ENCODE assay signal across 23 cellular contexts in genomic region chr20:47175501-47175900, GRCh38.
DNase-seq lines count a peak whose midpoint lies in the region; ATAC-seq and TF ChIP-seq lines count a peak whose summit lies in the region.
"Had no signal": no experiment of that assay in that cellular context is flagged by ENCODE, and none has a peak within 500 bp of the region (broad histone marks: within the 10 kb centered on the region; RNA-seq: fewer than 3 reads in every experiment).

No MANE protein-coding gene starts in this region.

- TF ChIP-seq CTCF in brain (conservative IDR thresholded peaks at IDR 0.05) = no peak
- no peak for TF ChIP-seq CTCF in neural progenitor cell (IDR thresholded peaks at IDR 0.05)
- TF ChIP-seq CTCF in CD14-positive monocyte (IDR thresholded peaks at IDR 0.05) = no peak

- H3K4me1 ChIP-seq in neural progenitor cell = peaks cover 17% of the 10 kb centered on the region

- ATAC-seq in stimulated activated memory B cell treated with anti-CD40 and anti-IgM and Interleukin-4, amounts not matched to agents 10 μg/mL and 1 μg/mL and 100 μg/mL, for 72 hours = no peak
- ATAC-seq: HCT116, PC-3 had no signal

- peaks cover 0 to 2% (median 0%) of the 10 kb centered on the region in 5 experiments for H3K9me3 Mint-ChIP-seq in brain
- H3K9me3 Mint-ChIP-seq in neural progenitor cell = peaks cover 3% of the 10 kb centered on the region
- H3K9me3 Mint-ChIP-seq in stimulated activated memory B cell treated with anti-CD40 and anti-IgM and Interleukin-4, amounts not matched to agents 10 μg/mL and 1 μg/mL and 100 μg/mL, for 72 hours = no peaks in the 10 kb centered on the region
- no peaks in the 10 kb centered on the region for H3K9me3 Mint-ChIP-seq in activated CD4-positive, alpha-beta memory T cell treated with anti-CD3 and anti-CD28 coated beads, Interleukin-2, amount 10 ng/mL, durations not matched to agents 7 days and 5 days
- H3K9me3 Mint-ChIP-seq in CD14-positive monocyte = no peaks in the 10 kb centered on the region

- intact Hi-C loops in CD14-positive monocyte (cut with micrococcal nuclease) = loop anchor here in 1 of 2 donors (10.0 kb wide), 1 partner anchor 421 kb away; no protein-coding TSS in a partner anchor

- H3K79me2 ChIP-seq in neural progenitor cell (ENCODE audit: low read depth) = no peaks in the 10 kb centered on the region

- H3K4me1 Mint-ChIP-seq in brain = peaks cover 16% of the 10 kb centered on the region
- H3K4me1 Mint-ChIP-seq in neural progenitor cell = peaks cover 15% of the 10 kb centered on the region
- no peaks in the 10 kb centered on the region for H3K4me1 Mint-ChIP-seq in stimulated activated memory B cell treated with anti-CD40 and anti-IgM and Interleukin-4, amounts not matched to agents 10 μg/mL and 1 μg/mL and 100 μg/mL, for 72 hours
- no peaks in the 10 kb centered on the region for H3K4me1 Mint-ChIP-seq in activated CD4-positive, alpha-beta memory T cell treated with anti-CD3 and anti-CD28 coated beads, Interleukin-2, amount 10 ng/mL, durations not matched to agents 7 days and 5 days
- H3K4me1 Mint-ChIP-seq in CD14-positive monocyte = no peaks in the 10 kb centered on the region
- H3K4me1 Mint-ChIP-seq: CD4-positive, CD25-positive, alpha-beta regulatory T cell had no signal

- no peaks in the 10 kb centered on the region for H3K27me3 ChIP-seq in neural progenitor cell

- H3F3A ChIP-seq in neural progenitor cell (ENCODE audit: low read depth) = peaks cover 5% of the 10 kb centered on the region

- no peak overlapping the region for H3K4me3 ChIP-seq in neural progenitor cell
- H3K4me3 ChIP-seq: GM23248 had no signal

- peaks cover 7% of the 10 kb centered on the region for H3K36me3 Mint-ChIP-seq in brain
- no peaks in the 10 kb centered on the region for H3K36me3 Mint-ChIP-seq in neural progenitor cell
- H3K36me3 Mint-ChIP-seq in stimulated activated memory B cell treated with anti-CD40 and anti-IgM and Interleukin-4, amounts not matched to agents 10 μg/mL and 1 μg/mL and 100 μg/mL, for 72 hours = no peaks in the 10 kb centered on the region
- no peaks in the 10 kb centered on the region for H3K36me3 Mint-ChIP-seq in activated CD4-positive, alpha-beta memory T cell treated with anti-CD3 and anti-CD28 coated beads, Interleukin-2, amount 10 ng/mL, durations not matched to agents 7 days and 5 days (ENCODE audit: low read depth)
- no peaks in the 10 kb centered on the region for H3K36me3 Mint-ChIP-seq in CD14-positive monocyte
- H3K36me3 Mint-ChIP-seq: CD4-positive, CD25-positive, alpha-beta regulatory T cell had no signal

- H3K27me3 Mint-ChIP-seq in brain (peaks cover 10% of the 10 kb centered on the region), neural progenitor cell (ENCODE audit: insufficient read depth, low read depth) (peaks cover 3% of the 10 kb centered on the region), CD14-positive monocyte (ENCODE audit: low read depth in 3 of 3) (peaks cover 3 to 29% (median 9%) of the 10 kb centered on the region in 3 donors)
- H3K27me3 Mint-ChIP-seq in stimulated activated memory B cell treated with anti-CD40 and anti-IgM and Interleukin-4, amounts not matched to agents 10 μg/mL and 1 μg/mL and 100 μg/mL, for 72 hours = no peaks in the 10 kb centered on the region
- peaks cover 21% of the 10 kb centered on the region for H3K27me3 Mint-ChIP-seq in activated CD4-positive, alpha-beta memory T cell treated with anti-CD3 and anti-CD28 coated beads, Interleukin-2, amount 10 ng/mL, durations not matched to agents 7 days and 5 days

- H3K4me3 Mint-ChIP-seq in brain (no peak overlapping the region), neural progenitor cell (no peak overlapping the region), CD14-positive monocyte (no peak overlapping the region)
- no peak overlapping the region for H3K4me3 Mint-ChIP-seq in stimulated activated memory B cell treated with anti-CD40 and anti-IgM and Interleukin-4, amounts not matched to agents 10 μg/mL and 1 μg/mL and 100 μg/mL, for 72 hours
- no peak overlapping the region for H3K4me3 Mint-ChIP-seq in activated CD4-positive, alpha-beta memory T cell treated with anti-CD3 and anti-CD28 coated beads, Interleukin-2, amount 10 ng/mL, durations not matched to agents 7 days and 5 days
- H3K4me3 Mint-ChIP-seq: CD4-positive, CD25-positive, alpha-beta regulatory T cell had no signal

- H3K27ac ChIP-seq in neural progenitor cell = peak overlapping the region; percentile 46
- H3K27ac ChIP-seq: GM23248, HL-60 had no signal

- DNase-seq in COR-L47 (lab: John Stamatoyannopoulos, UW) = peak; percentile 43
- DNase-seq in HuH-7.5 (ENCODE audit: low spot score) = peak; percentile 22
- peak; percentile 22 for DNase-seq in neural progenitor cell (ENCODE audit: low spot score)
- no peak for DNase-seq in activated CD4-positive, alpha-beta memory T cell treated with anti-CD3 and anti-CD28 coated beads, Interleukin-2, amount 10 ng/mL, durations not matched to agents 7 days and 5 days
- DNase-seq in CD14-positive monocyte (ENCODE audit: low spot score) = no peak
- no peak for DNase-seq in GM19240 (ENCODE audit: insufficient read length, low spot score)
- DNase-seq: Calu3; CD4-positive, CD25-positive, alpha-beta regulatory T cell; DND-41; GF-D8; GM23248; KG1; NCI-H1048; NCI-H187; NCI-H2171; NCI-H524 treated with DMSO at 0.1 percent for 48 hours; NK-92 treated with Interleukin-12 subunit alpha and Interleukin-12 subunit beta, amount 100 ng/mL, for 24 hours; PC-3; SK-N-SH had no signal

- POLR2A ChIA-PET in activated CD4-positive, alpha-beta memory T cell treated with anti-CD3 and anti-CD28 coated beads, Interleukin-2, amount 10 ng/mL, durations not matched to agents 7 days and 5 days (lab: Charles Lee) = no interaction called here

- CTCF ChIA-PET in activated CD4-positive, alpha-beta memory T cell treated with anti-CD3 and anti-CD28 coated beads, Interleukin-2, amount 10 ng/mL, durations not matched to agents 7 days and 5 days (lab: Charles Lee) = interaction anchor here (1.0 kb wide), 2 partner anchors 14 to 423 kb away, joined by 3 read pairs; no protein-coding TSS in a partner anchor

- no peak overlapping the region for H3K9ac ChIP-seq in neural progenitor cell
- H3K9ac ChIP-seq: GM23248, SK-N-SH had no signal

- H2AFZ ChIP-seq in neural progenitor cell (replicated peaks) = peak overlapping the region; percentile 94
- H2AFZ ChIP-seq: GM23248 had no signal

- H3K27ac Mint-ChIP-seq in brain (peak overlapping the region in 3 of 5 experiments; percentile 6 to 51 (median 6)), neural progenitor cell (no peak overlapping the region), CD14-positive monocyte (peak overlapping the region in 2 of 7 donors; percentile 3 to 33)
- H3K27ac Mint-ChIP-seq in stimulated activated memory B cell treated with anti-CD40 and anti-IgM and Interleukin-4, amounts not matched to agents 10 μg/mL and 1 μg/mL and 100 μg/mL, for 72 hours = no peak overlapping the region
- H3K27ac Mint-ChIP-seq in activated CD4-positive, alpha-beta memory T cell treated with anti-CD3 and anti-CD28 coated beads, Interleukin-2, amount 10 ng/mL, durations not matched to agents 7 days and 5 days = no peak overlapping the region
- H3K27ac Mint-ChIP-seq: CD4-positive, CD25-positive, alpha-beta regulatory T cell had no signal

- H3K4me2 ChIP-seq in neural progenitor cell = peak overlapping the region; percentile 38
- H3K4me2 ChIP-seq: SK-N-SH had no signal

- no peaks in the 10 kb centered on the region for H3K36me3 ChIP-seq in neural progenitor cell

- no peaks in the 10 kb centered on the region for H4K20me1 ChIP-seq in neural progenitor cell (ENCODE audit: low read depth)

- H3K9me3 ChIP-seq in neural progenitor cell (ENCODE audit: low read depth) = no peaks in the 10 kb centered on the region
- H3K9me3 ChIP-seq: SK-N-SH had no signal

Comparison
In these comparisons a context has a peak if more than half of its experiments do, and no peak if none do; other contexts are left out.
1. DNase-seq: peak in COR-L47 (single experiment), HuH-7.5 (single experiment) and neural progenitor cell (single experiment); none in activated CD4-positive, alpha-beta memory T cell treated with anti-CD3 and anti-CD28 coated beads, Interleukin-2, amount 10 ng/mL, durations not matched to agents 7 days and 5 days (single experiment), CD14-positive monocyte (single experiment) and GM19240 (single experiment).
2. H3K27ac Mint-ChIP-seq: peak in brain (3 of 5); none in neural progenitor cell (single experiment), stimulated activated memory B cell treated with anti-CD40 and anti-IgM and Interleukin-4, amounts not matched to agents 10 μg/mL and 1 μg/mL and 100 μg/mL, for 72 hours (single experiment) and activated CD4-positive, alpha-beta memory T cell treated with anti-CD3 and anti-CD28 coated beads, Interleukin-2, amount 10 ng/mL, durations not matched to agents 7 days and 5 days (single experiment).